In genomic region chr11:130861902-130862552, GRCh38 we compare ENCODE assay signal across 8 cellular contexts. TPM values are rescaled to one million over a fixed set of nuclear protein-coding genes. Genes with fewer than 3 reads are reported as not detected.
A peak's percentile ranks its signal among the peaks of the same experiment; 100 is the strongest.
DNase-seq lines count a peak whose midpoint lies in the region; ATAC-seq and TF ChIP-seq lines count a peak whose summit lies in the region.

No MANE protein-coding gene starts in this region.

- intact Hi-C loops in left ventricle myocardium superior (cut with micrococcal nuclease) = loop anchor here (2.0 kb wide), 1 partner anchor 425 kb away; no protein-coding TSS in a partner anchor

- in situ Hi-C loops in GM13977 (cut with MboI; ENCODE audit: low pct_unique_long_range_greater_than_20kb, low sequenced_read_pairs, unreplicated experiment) = loop anchor here (10.0 to 25.0 kb wide), 2 partner anchors 427 to 650 kb away; no protein-coding TSS in a partner anchor

- TF ChIP-seq CTCF in GM13977 (IDR thresholded peaks at IDR 0.05; ENCODE audit: extremely low read depth, insufficient read depth, missing control alignments) = peak; percentile 100

- ATAC-seq in HG02885 (IDR thresholded peaks at IDR 0.05; ENCODE audit: poor library complexity, unreplicated experiment) (peak; percentile 77), left ventricle myocardium superior (peak; percentile 47)

- DNase-seq in GM13977 (ENCODE audit: low spot score) (peak; percentile 76), NCI-H1694 (lab: John Stamatoyannopoulos, UW) (peak; percentile 19), T-helper 1 cell (peak; percentile 71 to 86 (median 78)), amniotic epithelial cell (ENCODE audit: low read depth) (peak; percentile 84), left ventricle myocardium superior (peak; percentile 95), retina (peak; percentile 95), OCI-M2 (lab: John Stamatoyannopoulos, UW; ENCODE audit: unreplicated experiment) (no peak)

RNA-seq across cellular contexts. Expression of gene SNX19, which starts 54.3 kb away (rescaled TPM):
- total RNA-seq in left ventricle myocardium superior = 59.7 TPM
